Comparison of ENCODE assay signal across 14 cellular contexts in genomic region chr2:60976875-60977561, GRCh38. TPM values are rescaled to one million over a fixed set of nuclear protein-coding genes. Genes with fewer than 3 reads are reported as not detected.
A peak's percentile ranks its signal among the peaks of the same experiment; 100 is the strongest.
DNase-seq lines count a peak whose midpoint lies in the region; ATAC-seq, FAIRE-seq and TF ChIP-seq lines count a peak whose summit lies in the region.
"Had no signal": no experiment of that assay in that cellular context is flagged by ENCODE, and none has a peak within 500 bp of the region (broad histone marks: within the 10 kb centered on the region; RNA-seq: fewer than 3 reads in every experiment).

No MANE protein-coding gene starts in this region.

- H3K4me1 ChIP-seq in GM12878 (ENCODE audit: control insufficient read depth, insufficient read depth, low read length), result peaks cover 56% of the 10 kb centered on the region
- H3K4me1 ChIP-seq: Caco-2 had no signal

- H3K9me3 ChIP-seq in GM12878 (replicated peaks; ENCODE audit: control insufficient read depth, insufficient read depth, low read length) (peaks cover 3% of the 10 kb centered on the region; the same call in 1 of the 3 replicates), MG63 (no peaks in the 10 kb centered on the region)
- H3K9me3 ChIP-seq: Caco-2, Peyer's patch had no signal

- TF ChIP-seq CTCF in GM13976 (IDR thresholded peaks at IDR 0.05; ENCODE audit: borderline replicate concordance, control extremely low read depth, extremely low read depth, insufficient read depth, missing control alignments) (no peak), GM12878 (IDR thresholded peaks at IDR 0.05 in 2 of 3, conservative IDR thresholded peaks at IDR 0.05 in 1 of 3; ENCODE audit: control insufficient read depth in 2 of 3, extremely low read depth in 1 of 3, insufficient read depth in 1 of 3, low read depth in 3 of 3, low read length in 3 of 3) (no peak)

- H3K4me2 ChIP-seq in GM12878 (ENCODE audit: control insufficient read depth, insufficient read depth), result peak overlapping the region; percentile 85

- BruUV-seq in GM12878 (replicated peaks; lab: Mats Ljungman, UMichigan), result no TSS peak

- no peak overlapping the region for H3K9ac ChIP-seq in GM12878 (ENCODE audit: control insufficient read depth, insufficient read depth, low read length)

- H3K36me3 ChIP-seq in GM12878 (ENCODE audit: control insufficient read depth in 2 of 2, insufficient read depth in 2 of 2, low read length in 1 of 2), result no peaks in the 10 kb centered on the region
- no peaks in the 10 kb centered on the region for H3K36me3 ChIP-seq in MG63
- H3K36me3 ChIP-seq: Peyer's patch had no signal

- no peak for TF ChIP-seq POLR2A in GM12878 (IDR thresholded peaks at IDR 0.05; ENCODE audit: low read depth, low read length)

- 19% methylated on average over 5 of the region's 5 CpGs for WGBS in GM12878 (ENCODE audit: insufficient coverage, insufficient replicate concordance, low lambda C conversion rate, missing lambda C conversion rate)

- H3K4me3 ChIP-seq in GM12878, result no peak overlapping the region; the same call in 1 of the 2 replicates
- H3K4me3 ChIP-seq in MG63, result no peak overlapping the region
- H3K4me3 ChIP-seq: Peyer's patch had no signal

- intact Hi-C loops in GM12878 (cut with micrococcal nuclease; ENCODE audit: unreplicated experiment), result no loop called here

- ATAC-seq in GM19035 (IDR thresholded peaks at IDR 0.05; ENCODE audit: unreplicated experiment), result peak; percentile 35
- peak; percentile 48 for ATAC-seq in HG03066 (IDR thresholded peaks at IDR 0.05; ENCODE audit: low read depth, unreplicated experiment)
- peak; percentile 66 for ATAC-seq in GM12878
- ATAC-seq in GM21528 (IDR thresholded peaks at IDR 0.05; ENCODE audit: low FRiP score, unreplicated experiment), result no peak

- peak; percentile 72 for FAIRE-seq in GM12878 (lab: Jason Lieb, UNC)

- no peak overlapping the region for H3K27ac ChIP-seq in GM12878 (ENCODE audit: control insufficient read depth, insufficient read depth)
- H3K27ac ChIP-seq: Peyer's patch, VCaP had no signal

- no peak for TF ChIP-seq RAD21 in GM12878 (IDR thresholded peaks at IDR 0.05; ENCODE audit: insufficient read depth, low read depth, low read length)

- H3K79me2 ChIP-seq in GM12878 (ENCODE audit: control insufficient read depth, insufficient read depth, low read length), result no peaks in the 10 kb centered on the region

- H3K27me3 ChIP-seq in GM12878 (replicated peaks in 1 of 2; ENCODE audit: control insufficient read depth in 2 of 2, insufficient read depth in 2 of 2, low read length in 1 of 2) (no peaks in the 10 kb centered on the region), MG63 (no peaks in the 10 kb centered on the region)
- H3K27me3 ChIP-seq: Peyer's patch had no signal

- peak; percentile 58 for DNase-seq in GM13976 (ENCODE audit: low spot score)
- DNase-seq in GM12878 (ENCODE audit: low read depth, low spot score), result no peak
- DNase-seq in amygdala (lab: John Stamatoyannopoulos, UW), result no peak
- DNase-seq in MG63, result no peak
- DNase-seq in COR-L47 (lab: John Stamatoyannopoulos, UW), result no peak
- DNase-seq: Caco-2; effector CD4-positive, alpha-beta T cell; KG1; NCI-H2107; Peyer's patch had no signal

- POLR2A ChIA-PET in GM12878 (lab: Charles Lee), result interaction anchor here (0.6 to 2.0 kb wide), 5 partner anchors 11 to 466 kb away, joined by 3 to 5 read pairs (median 4); no protein-coding TSS in a partner anchor

- in situ Hi-C loops in GM13976 (cut with MboI; ENCODE audit: low sequenced_read_pairs, unreplicated experiment) (no loop called here), GM12878 (cut with MboI) (no loop called here)

- SMC1A ChIA-PET in GM12878 (lab: Charles Lee; ENCODE audit: uncharacterized antibody, unreplicated experiment), result interaction anchor here (1.0 to 3.7 kb wide), 8 partner anchors 9 to 92 kb away, joined by 3 to 15 read pairs (median 4); no protein-coding TSS in a partner anchor

- 0 out of 4 replicates have a peak, but pooled peaks of 1 of the 2 experiments have one; percentile 6 for TF ChIP-seq EP300 in GM12878 (IDR thresholded peaks at IDR 0.05; ENCODE audit: borderline replicate concordance in 1 of 2, control insufficient read depth in 1 of 2, low read depth in 2 of 2, low read length in 2 of 2)

- CTCF ChIA-PET in GM12878 (lab: Yijun Ruan, JAX), result interaction anchor here (0.6 to 2.0 kb wide), 4 partner anchors 13 to 223 kb away, joined by 3 to 5 read pairs (median 4); no protein-coding TSS in a partner anchor

- H2AFZ ChIP-seq in GM12878 (ENCODE audit: control insufficient read depth, low read depth, low read length), result no peak overlapping the region

- RAD21 ChIA-PET in GM12878 (lab: Charles Lee; ENCODE audit: unreplicated experiment), result interaction anchor here (1.0 to 3.3 kb wide), 3 partner anchors 10 to 138 kb away, joined by 3 to 15 read pairs (median 3); no protein-coding TSS in a partner anchor

- H4K20me1 ChIP-seq in GM12878 (ENCODE audit: control insufficient read depth, insufficient read depth), result no peaks in the 10 kb centered on the region

TF ChIP-seq in GM12878, 131 proteins besides CTCF, POLR2A, EP300 and RAD21 (continues in another document):
- peak; percentile 65; the same call in 1 of the 2 replicates for TF ChIP-seq CREM (IDR thresholded peaks at IDR 0.05; ENCODE audit: low read depth)
- no peak for TF ChIP-seq ESRRA (IDR thresholded peaks at IDR 0.05; ENCODE audit: low read length)
- TF ChIP-seq EGR1 (IDR thresholded peaks at IDR 0.05; ENCODE audit: borderline replicate concordance in 1 of 2, low read depth in 2 of 2, low read length in 2 of 2), result no peak
- peak; percentile 43 for TF ChIP-seq ATF7 (IDR thresholded peaks at IDR 0.05; ENCODE audit: low read depth)
- no peak for TF ChIP-seq TCF12 (IDR thresholded peaks at IDR 0.05; ENCODE audit: low read depth, low read length)
- TF ChIP-seq SKIL (IDR thresholded peaks at IDR 0.05; ENCODE audit: low read depth, poor library complexity, severe bottlenecking), result peak; percentile 62
- TF ChIP-seq HDGF (IDR thresholded peaks at IDR 0.05), result peak; percentile 65; the same call in 1 of the 2 replicates
- TF ChIP-seq PAX8 (IDR thresholded peaks at IDR 0.05), result no peak
- peak; percentile 78 for TF ChIP-seq JUNB (IDR thresholded peaks at IDR 0.05)
- TF ChIP-seq RUNX3 (IDR thresholded peaks at IDR 0.05; ENCODE audit: low read length), result peak; percentile 81
- TF ChIP-seq MEF2A (IDR thresholded peaks at IDR 0.05; ENCODE audit: insufficient read depth, low read depth, low read length), result 0 out of 2 replicates have a peak, but pooled peaks have one; percentile 36
- no peak for TF ChIP-seq MXI1 (IDR thresholded peaks at IDR 0.05; ENCODE audit: low read depth, low read length)

RNA-seq across cellular contexts. Expression of gene PEX13, which starts 40.5 kb away (rescaled TPM):
- total RNA-seq in GM12878 (2013; cell fraction: nucleolus; rRNA removed), result 63.6 and 67.6 TPM in 2 replicates
- total RNA-seq in GM12878 (2014; rRNA removed) (20.7 and 26.0 TPM in 2 replicates), GM12878 (2014; rRNA removed; fragmentation: Illumina TruSeq; extraction: Trizol) (18.2 and 18.6 TPM in 2 replicates), GM12878 (2021) (17.1 and 18.7 TPM in 2 replicates)
- polyA plus RNA-seq in GM12878 (2011; ENCODE audit: low read depth), result 5.3 TPM
- polyA plus RNA-seq in GM12878 (2011; rRNA removed) (27.6 and 30.9 TPM in 2 replicates), GM12878 (2014; fragmentation: Illumina TruSeq; extraction: Trizol) (11.5 and 11.9 TPM in 2 replicates), GM12878 (2014; fragmentation: Nextera tagmentation; extraction: Ambion mirVana) (1 to 10 TPM; 2.6 to 4.9 TPM), GM12878 (2014; rRNA removed) (14.9 and 15.2 TPM in 2 replicates), GM12878 (2016; fragmentation: Nextera tagmentation; extraction: Ambion mirVana) (10 to 100 TPM; 22.0 to 22.6 TPM)
- polyA plus RNA-seq in GM12878 (2011; cell fraction: cytosol; rRNA removed), result 16.0 and 16.1 TPM in 2 replicates
- 9.2 and 11.1 TPM in 2 replicates for polyA plus RNA-seq in GM12878 (2011; cell fraction: nucleus; rRNA removed)
- polyA plus RNA-seq in GM12878 (2012), result 6.2 and 9.0 TPM in 2 replicates
- polyA minus RNA-seq in GM12878 (2011; rRNA and poly(A)+ RNA removed), result 19.7 and 26.8 TPM in 2 replicates
- polyA minus RNA-seq in GM12878 (2011; cell fraction: cytosol; rRNA and poly(A)+ RNA removed), result 6.1 and 6.4 TPM in 2 replicates
- polyA minus RNA-seq in GM12878 (2011; cell fraction: nucleus; rRNA and poly(A)+ RNA removed), result 16.9 and 24.7 TPM in 2 replicates
- 36.1 and 46.2 TPM in 2 replicates for total RNA-seq in MG63 (2014; rRNA removed; shearing (Covaris generic); ENCODE audit: low replicate concordance)

RNA-seq across cellular contexts. Expression of gene PUS10, which starts 41.0 kb away (rescaled TPM):
- total RNA-seq in GM12878 (2013; cell fraction: nucleolus; rRNA removed), result 49.8 and 53.0 TPM in 2 replicates
- 13.4 and 14.8 TPM in 2 replicates for total RNA-seq in GM12878 (2014; rRNA removed)
- 17.0 TPM in 2 replicates for total RNA-seq in GM12878 (2014; rRNA removed; fragmentation: Illumina TruSeq; extraction: Trizol)
- total RNA-seq in GM12878 (2021), result 11.9 and 12.6 TPM in 2 replicates
- polyA plus RNA-seq in GM12878 (2011; ENCODE audit: low read depth), result 4.9 TPM
- 13.9 and 18.0 TPM in 2 replicates for polyA plus RNA-seq in GM12878 (2011; rRNA removed)
- 5.5 and 6.2 TPM in 2 replicates for polyA plus RNA-seq in GM12878 (2011; cell fraction: cytosol; rRNA removed)
- 14.1 and 14.9 TPM in 2 replicates for polyA plus RNA-seq in GM12878 (2011; cell fraction: nucleus; rRNA removed)
- 7.6 and 8.2 TPM in 2 replicates for polyA plus RNA-seq in GM12878 (2012)
- 13.3 and 19.9 TPM in 2 replicates for polyA plus RNA-seq in GM12878 (2014; fragmentation: Illumina TruSeq; extraction: Trizol)
- 1 to 10 TPM; 9.1 to 9.8 TPM for polyA plus RNA-seq in GM12878 (2014; fragmentation: Nextera tagmentation; extraction: Ambion mirVana)
- polyA plus RNA-seq in GM12878 (2014; rRNA removed), result 8.4 and 12.8 TPM in 2 replicates
- polyA plus RNA-seq in GM12878 (2016; fragmentation: Nextera tagmentation; extraction: Ambion mirVana), result 10 to 100 TPM; 12.2 to 14.9 TPM
- polyA minus RNA-seq in GM12878 (2011; rRNA and poly(A)+ RNA removed), result 9.0 and 9.3 TPM in 2 replicates
- 2.5 and 4.8 TPM in 2 replicates for polyA minus RNA-seq in GM12878 (2011; cell fraction: cytosol; rRNA and poly(A)+ RNA removed)
- 9.8 and 14.4 TPM in 2 replicates for polyA minus RNA-seq in GM12878 (2011; cell fraction: nucleus; rRNA and poly(A)+ RNA removed)
- 2.4 and 9.4 TPM in 2 replicates for total RNA-seq in MG63 (2014; rRNA removed; shearing (Covaris generic); ENCODE audit: low replicate concordance)
